ENCODE assay signal across 8 cellular contexts in the genomic region with DNA sequence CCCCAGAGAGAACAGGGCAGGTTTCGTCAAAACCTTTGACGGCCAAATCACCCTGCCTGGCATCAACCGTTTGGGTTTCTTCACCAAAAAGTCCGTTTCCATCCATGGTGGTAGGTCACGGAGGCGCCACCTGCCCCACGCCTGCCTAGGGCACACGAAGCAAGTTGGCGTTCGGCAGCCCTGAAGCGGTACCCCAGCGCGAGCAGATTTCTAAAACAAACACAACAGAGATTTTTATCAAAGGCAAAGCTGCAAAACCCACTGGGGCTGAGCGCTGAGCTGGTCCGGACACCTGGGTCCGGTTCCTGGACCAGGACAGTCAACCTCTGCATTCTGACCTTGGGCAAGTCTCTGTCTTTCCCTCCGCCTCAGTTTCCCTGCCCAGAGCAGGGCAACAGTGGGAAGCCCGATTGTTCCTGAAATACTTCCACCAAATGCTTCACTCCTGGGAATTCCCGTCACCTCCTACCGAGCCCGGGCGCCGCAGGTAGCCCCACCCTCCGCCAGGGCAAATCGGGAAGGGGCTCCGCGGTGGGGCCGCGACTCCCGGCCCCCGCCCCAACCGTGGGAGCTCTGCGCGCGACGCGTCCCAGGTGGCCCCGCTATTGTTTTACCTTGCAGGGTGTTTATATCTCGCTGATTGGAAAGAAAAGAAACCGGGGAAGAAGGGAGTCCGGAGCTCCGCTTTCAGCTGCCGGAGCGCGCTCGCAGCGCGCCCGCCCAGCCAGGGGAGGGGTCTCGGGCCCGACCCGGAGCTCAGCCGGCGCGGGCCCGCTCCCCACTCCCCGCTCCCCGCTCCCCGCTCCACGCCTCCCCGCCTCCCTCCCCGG. TPM values are rescaled to one million over a fixed set of nuclear protein-coding genes. Genes with fewer than 3 reads are reported as not detected.
DNase-seq lines count a peak whose midpoint lies in the region; ATAC-seq and TF ChIP-seq lines count a peak whose summit lies in the region.

No MANE protein-coding gene starts in this region.

- CTCF ChIA-PET in AG04450 (lab: Charles Lee) = no interaction called here

- H3K27ac ChIP-seq in AG04450 (ENCODE audit: low read depth, low read length) = no peak overlapping the region

- peak overlapping the region; percentile 47 for H3K4me3 ChIP-seq in AG04450 (ENCODE audit: low read depth, low read length)
- H3K4me3 ChIP-seq in epithelial cell of proximal tubule (ENCODE audit: low read depth, low read length) = peak overlapping the region; percentile 87

- POLR2A ChIA-PET in AG04450 (lab: Yijun Ruan, JAX) = no interaction called here

- H3K4me1 Mint-ChIP-seq in natural killer cell treated with Interleukin-12 subunit alpha and Interleukin-12 subunit beta and Interleukin-15 and Interleukin-18, amount 100 ng/mL, for 72 hours (ENCODE audit: low read depth in 2 of 2) = no peaks in the 10 kb centered on the region

- H3K27ac Mint-ChIP-seq in natural killer cell treated with Interleukin-12 subunit alpha and Interleukin-12 subunit beta and Interleukin-15 and Interleukin-18, amount 100 ng/mL, for 72 hours = no peak overlapping the region

- TF ChIP-seq CTCF in AG04450 (IDR thresholded peaks at IDR 0.05; ENCODE audit: low read depth, low read length) (no peak), epithelial cell of proximal tubule (conservative IDR thresholded peaks at IDR 0.05; ENCODE audit: low read depth, low read length) (no peak)

- ATAC-seq in GM21576 (IDR thresholded peaks at IDR 0.05; ENCODE audit: unreplicated experiment) = peak; percentile 13
- ATAC-seq in SK-N-SH treated with all-trans-retinoic acid at 6 μM for 48 hours = peak; percentile 18
- no peak for ATAC-seq in natural killer cell treated with Interleukin-12 subunit alpha and Interleukin-12 subunit beta and Interleukin-15 and Interleukin-18, amount 100 ng/mL, for 72 hours

- DNase-seq in AG04450 (ENCODE audit: low read depth, low spot score) (no peak), epithelial cell of proximal tubule (ENCODE audit: low read depth) (no peak), CD1c-positive myeloid dendritic cell (ENCODE audit: extremely low spot score) (no peak), SK-N-DZ (ENCODE audit: low spot score) (no peak)
- no peak for DNase-seq in natural killer cell treated with Interleukin-12 subunit alpha and Interleukin-12 subunit beta and Interleukin-15 and Interleukin-18, amount 100 ng/mL, for 72 hours (ENCODE audit: low spot score)
- DNase-seq in effector CD8-positive, alpha-beta T cell (lab: John Stamatoyannopoulos, UW) = no peak

- peaks cover 39 to 64% of the 10 kb centered on the region in 2 donors for H3K27me3 Mint-ChIP-seq in natural killer cell treated with Interleukin-12 subunit alpha and Interleukin-12 subunit beta and Interleukin-15 and Interleukin-18, amount 100 ng/mL, for 72 hours

- H3K4me3 Mint-ChIP-seq in natural killer cell treated with Interleukin-12 subunit alpha and Interleukin-12 subunit beta and Interleukin-15 and Interleukin-18, amount 100 ng/mL, for 72 hours = peak overlapping the region; percentile 70

- no peaks in the 10 kb centered on the region for H3K36me3 Mint-ChIP-seq in natural killer cell treated with Interleukin-12 subunit alpha and Interleukin-12 subunit beta and Interleukin-15 and Interleukin-18, amount 100 ng/mL, for 72 hours

- H3K9me3 ChIP-seq in AG04450 (ENCODE audit: control insufficient read depth, insufficient read depth, low read length) = no peaks in the 10 kb centered on the region; the same call in 1 of the 2 replicates

- no peaks in the 10 kb centered on the region for H3K9me3 Mint-ChIP-seq in natural killer cell treated with Interleukin-12 subunit alpha and Interleukin-12 subunit beta and Interleukin-15 and Interleukin-18, amount 100 ng/mL, for 72 hours

- H3K27me3 ChIP-seq in AG04450 (ENCODE audit: control insufficient read depth, insufficient read depth, low read length) = peaks cover 22% of the 10 kb centered on the region

TF ChIP-seq in SK-N-SH treated with all-trans-retinoic acid at 6 μM for 48 hours, 23 proteins besides CTCF, POLR2A, EP300 and RAD21:
- no peak for TF ChIP-seq BACH2 (CRISPR knock-in tag; IDR thresholded peaks at IDR 0.05; ENCODE audit: borderline replicate concordance)
- no peak for TF ChIP-seq ARNTL (CRISPR knock-in tag; IDR thresholded peaks at IDR 0.05; ENCODE audit: borderline replicate concordance, low read depth)

RNA-seq across cellular contexts. Expression of a gene that starts 0.6 kb away (rescaled TPM):
- 0.05 and 0.06 TPM in 2 replicates for polyA plus RNA-seq in AG04450 (2011; rRNA removed)
- polyA minus RNA-seq in AG04450 (2011; rRNA and poly(A)+ RNA removed) = 0.09 TPM in 2 replicates
- 19.6 and 21.4 TPM in 2 replicates for total RNA-seq in epithelial cell of proximal tubule
- under 1 TPM; 0.24 to 0.36 TPM for total RNA-seq in natural killer cell treated with Interleukin-12 subunit alpha and Interleukin-12 subunit beta and Interleukin-15 and Interleukin-18, amount 100 ng/mL, for 72 hours
- polyA plus RNA-seq in SK-N-DZ (2014; cell fraction: cytosol; rRNA removed) = 40.4 and 43.8 TPM in 2 replicates
- polyA plus RNA-seq in SK-N-DZ (2014; cell fraction: nucleus; rRNA removed) = 32.5 and 37.6 TPM in 2 replicates

Comparison
In these comparisons a context has a peak if more than half of its experiments do, and no peak if none do; other contexts are left out.
1. ATAC-seq: peak in GM21576 (single experiment) and SK-N-SH treated with all-trans-retinoic acid at 6 μM for 48 hours (single experiment); none in natural killer cell treated with Interleukin-12 subunit alpha and Interleukin-12 subunit beta and Interleukin-15 and Interleukin-18, amount 100 ng/mL, for 72 hours (0 of 2).
2. RNA of a gene that starts 0.6 kb away (total RNA-seq): 19.6 to 21.4 TPM in epithelial cell of proximal tubule; 0.24 to 0.36 TPM in natural killer cell treated with Interleukin-12 subunit alpha and Interleukin-12 subunit beta and Interleukin-15 and Interleukin-18, amount 100 ng/mL, for 72 hours; every median in the first group is over 10 times any median in the second.